In the genomic region with DNA sequence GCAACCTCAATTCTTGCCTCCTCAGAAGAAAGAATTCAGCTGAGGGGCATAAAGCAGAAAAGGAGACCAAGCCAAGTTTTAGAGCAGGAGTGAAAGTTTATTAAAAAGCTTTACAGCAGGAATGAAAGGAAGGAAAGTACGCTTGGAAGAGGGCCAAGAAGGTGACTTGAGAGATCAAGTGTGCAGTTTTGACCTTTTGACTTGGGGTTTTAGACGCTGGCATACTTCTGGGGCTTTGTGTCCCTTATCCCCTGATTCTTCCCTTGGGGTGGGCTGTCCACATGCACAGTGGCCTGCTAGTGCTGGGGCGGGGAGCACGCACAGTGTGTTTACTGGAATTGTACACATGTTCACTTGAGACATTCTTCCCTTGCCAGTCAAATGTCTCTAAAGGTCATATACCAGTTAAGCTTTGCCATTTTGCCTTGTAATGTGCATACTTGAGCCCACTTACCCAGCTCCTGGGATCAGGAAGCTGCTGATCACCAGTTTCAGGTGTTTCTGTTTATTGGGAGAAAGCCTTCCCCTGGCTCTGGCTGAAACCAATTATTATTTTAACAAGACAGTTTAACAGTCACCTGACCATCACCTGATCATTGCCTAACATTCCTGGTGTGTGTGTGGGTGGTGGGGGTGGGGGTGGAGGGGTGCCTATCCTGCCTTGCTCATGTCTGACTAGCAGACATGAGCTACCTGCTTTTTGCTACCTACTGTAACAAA, we compare ENCODE assay signal across 31 cellular contexts. TPM values are rescaled to one million over a fixed set of nuclear protein-coding genes. Genes with fewer than 3 reads are reported as not detected.
DNase-seq lines count a peak whose midpoint lies in the region; ATAC-seq and TF ChIP-seq lines count a peak whose summit lies in the region.
"Had no signal": no experiment of that assay in that cellular context is flagged by ENCODE, and none has a peak within 500 bp of the region (broad histone marks: within the 10 kb centered on the region; RNA-seq: fewer than 3 reads in every experiment).

No MANE protein-coding gene starts in this region.

- TF ChIP-seq EP300 in ovary (IDR thresholded peaks at IDR 0.05): no peak
- no peak for TF ChIP-seq EP300 in upper lobe of left lung (IDR thresholded peaks at IDR 0.05)

- H3K4me1 ChIP-seq in HEK293 (ENCODE audit: control insufficient read depth, insufficient read depth, low read length): peaks cover 7% of the 10 kb centered on the region; the same call in 1 of the 2 replicates
- peaks cover 30% of the 10 kb centered on the region for H3K4me1 ChIP-seq in mammary epithelial cell (ENCODE audit: insufficient read depth, low read length)
- no peaks in the 10 kb centered on the region for H3K4me1 ChIP-seq in left lung
- H3K4me1 ChIP-seq in ovary (ENCODE audit: insufficient read depth): peaks cover under 1% of the 10 kb centered on the region
- H3K4me1 ChIP-seq in upper lobe of left lung: peaks cover 0 to 4% (median 0%) of the 10 kb centered on the region in 4 donors
- H3K4me1 ChIP-seq: gastrocnemius medialis, SJSA1 had no signal

- H3K27ac ChIP-seq in HEK293 (ENCODE audit: extremely low read depth, low read depth, low read length) (no peak overlapping the region; the same call in 1 of the 2 replicates), mammary epithelial cell (ENCODE audit: insufficient read depth, low read depth, low read length) (peak overlapping the region; percentile 66), left lung (no peak overlapping the region), ovary (no peak overlapping the region), upper lobe of left lung (no peak overlapping the region)
- H3K27ac ChIP-seq: cardiac muscle cell, gastrocnemius medialis, hepatocyte, SJSA1, stomach had no signal

- CTCF ChIA-PET in Calu3 (lab: Charles Lee) (interaction anchor here (0.8 to 2.1 kb wide), 7 partner anchors 10 to 125 kb away, joined by 3 to 7 read pairs (median 5); no protein-coding TSS in a partner anchor), HEK293 (lab: Yijun Ruan, JAX) (interaction anchor here (0.6 to 5.8 kb wide), 11 partner anchors 11 to 1373 kb away, joined by 3 to 84 read pairs (median 3); partner anchors contain the start of gene KCNH1), mammary epithelial cell (lab: Charles Lee; ENCODE audit: low non-redundant PET) (no interaction called here)

- no peaks in the 10 kb centered on the region for H3K27me3 Mint-ChIP-seq in Calu3 (ENCODE audit: unreplicated experiment)
- H3K27me3 Mint-ChIP-seq in natural killer cell treated with Interleukin-12 subunit alpha and Interleukin-12 subunit beta and Interleukin-15 and Interleukin-18, amount 100 ng/mL, for 72 hours: peaks cover 19 to 32% of the 10 kb centered on the region in 2 donors

- intact Hi-C loops in Calu3 (cut with micrococcal nuclease; ENCODE audit: unreplicated experiment) (loop anchor here (5.0 to 10.0 kb wide), 4 partner anchors 33 to 448 kb away; partner anchors contain the start of gene SYT14), mammary epithelial cell (cut with micrococcal nuclease) (no loop called here), left lung (cut with DNase I) (no loop called here), ovary (cut with DNase I) (loop anchor here (5.0 to 10.0 kb wide), 4 partner anchors 121 to 431 kb away; no protein-coding TSS in a partner anchor)

- H3K27me3 ChIP-seq in mammary epithelial cell (ENCODE audit: insufficient read depth, low read length) (no peaks in the 10 kb centered on the region), left lung (no peaks in the 10 kb centered on the region), ovary (no peaks in the 10 kb centered on the region), upper lobe of left lung (no peaks in the 10 kb centered on the region)
- H3K27me3 ChIP-seq: SJSA1, stomach had no signal

- no peak for TF ChIP-seq CTCF in Calu3 (IDR thresholded peaks at IDR 0.05; ENCODE audit: unreplicated experiment)
- TF ChIP-seq CTCF in HEK293 (tag by site-specific recombination; IDR thresholded peaks at IDR 0.05): no peak
- no peak for TF ChIP-seq CTCF in mammary epithelial cell (conservative IDR thresholded peaks at IDR 0.05 in 1 of 2, IDR thresholded peaks at IDR 0.05 in 1 of 2; ENCODE audit: extremely low read depth in 1 of 2, insufficient read depth in 1 of 2, low read depth in 1 of 2, low read length in 2 of 2)
- TF ChIP-seq CTCF in left lung (IDR thresholded peaks at IDR 0.05): no peak
- TF ChIP-seq CTCF in ovary (IDR thresholded peaks at IDR 0.05): no peak
- TF ChIP-seq CTCF in upper lobe of left lung (IDR thresholded peaks at IDR 0.05): no peak

- TF ChIP-seq POLR2A in ovary (IDR thresholded peaks at IDR 0.05) (no peak), upper lobe of left lung (IDR thresholded peaks at IDR 0.05) (no peak)

- no peak overlapping the region for H3K9ac ChIP-seq in mammary epithelial cell (ENCODE audit: insufficient read depth, low read length)

- no peaks in the 10 kb centered on the region for H3K9me3 ChIP-seq in HEK293 (ENCODE audit: control insufficient read depth, insufficient read depth, low read depth, low read length)
- peaks cover 3% of the 10 kb centered on the region for H3K9me3 ChIP-seq in mammary epithelial cell (replicated peaks; ENCODE audit: insufficient read depth, low read length)
- H3K9me3 ChIP-seq in left lung: peaks cover 0 to 14% of the 10 kb centered on the region in 2 donors
- H3K9me3 ChIP-seq in ovary: no peaks in the 10 kb centered on the region
- peaks cover 0 to 6% (median 5%) of the 10 kb centered on the region in 4 donors for H3K9me3 ChIP-seq in upper lobe of left lung
- H3K9me3 ChIP-seq: gastrocnemius medialis, SJSA1 had no signal

- BruUV-seq in Calu3 (replicated peaks; lab: Mats Ljungman, UMichigan): no TSS peak
- TSS peak; percentile 76 for BruUV-seq in mammary epithelial cell (replicated peaks; lab: Mats Ljungman, UMichigan)

- dilution Hi-C loops in mammary epithelial cell (cut with HindIII; ENCODE audit: low sequenced_read_pairs): no loop called here

- H2AFZ ChIP-seq in mammary epithelial cell (ENCODE audit: low read depth, low read length): peak overlapping the region; percentile 33
- H2AFZ ChIP-seq: hepatocyte had no signal

- H4K20me1 ChIP-seq in mammary epithelial cell (ENCODE audit: insufficient read depth, low read length): no peaks in the 10 kb centered on the region

- H3K4me1 Mint-ChIP-seq in Calu3 (ENCODE audit: low read depth, unreplicated experiment): peaks cover 62% of the 10 kb centered on the region
- no peaks in the 10 kb centered on the region for H3K4me1 Mint-ChIP-seq in natural killer cell treated with Interleukin-12 subunit alpha and Interleukin-12 subunit beta and Interleukin-15 and Interleukin-18, amount 100 ng/mL, for 72 hours (ENCODE audit: low read depth in 2 of 2)
- H3K4me1 Mint-ChIP-seq: immature natural killer cell had no signal

- H3K4me3 ChIP-seq in HEK293 (ENCODE audit: low read depth, low read length) (no peak overlapping the region), mammary epithelial cell (replicated peaks in 1 of 3; ENCODE audit: insufficient read depth in 1 of 3, low read depth in 2 of 3, low read length in 3 of 3) (no peak overlapping the region), left lung (no peak overlapping the region), ovary (no peak overlapping the region), upper lobe of left lung (no peak overlapping the region)
- H3K4me3 ChIP-seq: cardiac muscle cell, gastrocnemius medialis, hepatocyte, SJSA1, smooth muscle cell, stomach had no signal

- no peaks in the 10 kb centered on the region for H3K79me2 ChIP-seq in mammary epithelial cell (ENCODE audit: insufficient read depth, low read length)
- H3K79me2 ChIP-seq: hepatocyte had no signal

- H3K36me3 ChIP-seq in HEK293 (ENCODE audit: control insufficient read depth in 2 of 2, insufficient read depth in 1 of 2, low read length in 2 of 2) (no peaks in the 10 kb centered on the region), mammary epithelial cell (ENCODE audit: insufficient read depth, low read length) (no peaks in the 10 kb centered on the region), left lung (no peaks in the 10 kb centered on the region), ovary (no peaks in the 10 kb centered on the region), upper lobe of left lung (no peaks in the 10 kb centered on the region)
- H3K36me3 ChIP-seq: cardiac muscle cell, gastrocnemius medialis, SJSA1, stomach had no signal

- POLR2A ChIA-PET in HEK293 (lab: Yijun Ruan, JAX): no interaction called here

- DNase-seq in Calu3 (no peak), mammary epithelial cell (peak; percentile 60), left lung (no peak), NCI-H2029 treated with DMSO at 0.1 percent for 48 hours (lab: John Stamatoyannopoulos, UW) (no peak), ovary (no peak), upper lobe of left lung (no peak)
- DNase-seq in natural killer cell treated with Interleukin-12 subunit alpha and Interleukin-12 subunit beta and Interleukin-15 and Interleukin-18, amount 100 ng/mL, for 72 hours (ENCODE audit: low spot score): no peak
- DNase-seq: ACHN; activated CD4-positive, alpha-beta memory T cell treated with anti-CD3 and anti-CD28 coated beads for 36 hours; activated CD4-positive, CD25-positive, alpha-beta regulatory T cell treated with anti-CD3 and anti-CD28 coated beads, Interleukin-2, amount 50 U/mL, for 72 hours; activated CD8-positive, alpha-beta memory T cell treated with anti-CD3 and anti-CD28 coated beads, Interleukin-2, amount 50 U/mL, for 48 hours; cortex of kidney; DMS79 treated with DMSO at 0.1 percent for 48 hours; gastrocnemius medialis; immature natural killer cell; left ventricle myocardium superior; MV-4-11; naive thymus-derived CD8-positive, alpha-beta T cell; NCI-H146; NCI-H526; stimulated activated CD4-positive, alpha-beta T cell treated with anti-CD3 and anti-CD28 coated beads, Interleukin-1b, Interleukin-23, amount 100 ng/mL, for 48 hours; stimulated activated CD8-positive, alpha-beta memory T cell treated with anti-CD3 and anti-CD28 coated beads, Interleukin-4, amount 100 ng/mL, for 48 hours; stomach; T-helper 17 cell; trophoblast cell had no signal

- in situ Hi-C loops in mammary epithelial cell (cut with MboI; ENCODE audit: low sequenced_read_pairs in 2 of 2): loop anchor here in 1 of 2 donors (5.0 to 25.0 kb wide), 2 partner anchors 123 to 448 kb away; no protein-coding TSS in a partner anchor

- H3K36me3 Mint-ChIP-seq in Calu3 (ENCODE audit: insufficient read depth, unreplicated experiment): peaks cover 6% of the 10 kb centered on the region
- peaks cover 4% of the 10 kb centered on the region for H3K36me3 Mint-ChIP-seq in natural killer cell treated with Interleukin-12 subunit alpha and Interleukin-12 subunit beta and Interleukin-15 and Interleukin-18, amount 100 ng/mL, for 72 hours
- H3K36me3 Mint-ChIP-seq: activated CD4-positive, alpha-beta memory T cell treated with anti-CD3 and anti-CD28 coated beads for 36 hours; immature natural killer cell had no signal

- H3K27ac Mint-ChIP-seq in Calu3 (ENCODE audit: unreplicated experiment): peak overlapping the region; percentile 53
- no peak overlapping the region for H3K27ac Mint-ChIP-seq in natural killer cell treated with Interleukin-12 subunit alpha and Interleukin-12 subunit beta and Interleukin-15 and Interleukin-18, amount 100 ng/mL, for 72 hours
- H3K27ac Mint-ChIP-seq: activated CD4-positive, alpha-beta memory T cell treated with anti-CD3 and anti-CD28 coated beads for 36 hours; immature natural killer cell; naive thymus-derived CD8-positive, alpha-beta T cell; T-helper 17 cell had no signal

- H3K9me3 Mint-ChIP-seq in Calu3 (ENCODE audit: low read depth, unreplicated experiment): peaks cover 3% of the 10 kb centered on the region
- peaks cover 3% of the 10 kb centered on the region for H3K9me3 Mint-ChIP-seq in natural killer cell treated with Interleukin-12 subunit alpha and Interleukin-12 subunit beta and Interleukin-15 and Interleukin-18, amount 100 ng/mL, for 72 hours

- whole genome bisulfite sequencing in mammary epithelial cell (ENCODE audit: low coverage, missing lambda C conversion rate): 62% methylated on average over 4 of the region's 4 CpGs
- 45 to 64% (median 61%) methylated on average over 4 of the region's 4 CpGs for WGBS in ovary, 3 donors
- 44 to 45% methylated on average over 4 of the region's 4 CpGs for WGBS in upper lobe of left lung, 2 donors

- no peak overlapping the region for H3K4me3 Mint-ChIP-seq in Calu3 (ENCODE audit: low read depth, unreplicated experiment)
- H3K4me3 Mint-ChIP-seq in natural killer cell treated with Interleukin-12 subunit alpha and Interleukin-12 subunit beta and Interleukin-15 and Interleukin-18, amount 100 ng/mL, for 72 hours: no peak overlapping the region
- H3K4me3 Mint-ChIP-seq: activated CD4-positive, alpha-beta memory T cell treated with anti-CD3 and anti-CD28 coated beads for 36 hours; immature natural killer cell; naive thymus-derived CD8-positive, alpha-beta T cell; T-helper 17 cell had no signal

- ATAC-seq in left lung (peak; percentile 12), upper lobe of left lung (ENCODE audit: low FRiP score in 2 of 2) (no peak)
- no peak for ATAC-seq in natural killer cell treated with Interleukin-12 subunit alpha and Interleukin-12 subunit beta and Interleukin-15 and Interleukin-18, amount 100 ng/mL, for 72 hours
- ATAC-seq: activated naive CD4-positive, alpha-beta T cell treated with anti-CD3 and anti-CD28 coated beads, Interleukin-2, amount 50 U/mL, for 72 hours; gastrocnemius medialis; left ventricle myocardium superior; naive thymus-derived CD8-positive, alpha-beta T cell; T-helper 17 cell had no signal

- H3K4me2 ChIP-seq in mammary epithelial cell (ENCODE audit: insufficient read depth, low read depth, low read length): peak overlapping the region; percentile 37
- H3K4me2 ChIP-seq: hepatocyte, smooth muscle cell had no signal

RNA-seq across cellular contexts. Expression of gene UTP25, which starts 36.2 kb away (rescaled TPM):
- 18.6 and 19.1 TPM in 2 replicates for total RNA-seq in Calu3 (2022)
- total RNA-seq in mammary epithelial cell: 10 to 100 TPM in 1 of 2 donors, 1 to 10 TPM in 1; 9.3 to 14.0 TPM
- 8.0 TPM for polyA plus RNA-seq in mammary epithelial cell
- polyA minus RNA-seq in mammary epithelial cell: 8.3 TPM
- total RNA-seq in left lung: 1 to 10 TPM; 4.1 to 7.2 TPM
- total RNA-seq in natural killer cell treated with Interleukin-12 subunit alpha and Interleukin-12 subunit beta and Interleukin-15 and Interleukin-18, amount 100 ng/mL, for 72 hours: 10 to 100 TPM in 1 of 2 donors, 1 to 10 TPM in 1; 8.5 to 12.6 TPM
- 1 to 10 TPM; 6.0 to 9.9 (median 8.4) TPM for total RNA-seq in ovary
- polyA plus RNA-seq in ovary: 1 to 10 TPM; 4.3 to 8.1 TPM
- total RNA-seq in upper lobe of left lung: 1 to 10 TPM; 2.4 to 9.4 (median 7.9) TPM

RNA-seq across cellular contexts. Expression of gene IRF6, which starts 58.0 kb away (rescaled TPM):
- total RNA-seq in Calu3 (2022) (44.1 and 51.2 TPM in 2 replicates), mammary epithelial cell (100 to 1,000 TPM; 261 to 422 TPM), left lung (10 to 100 TPM; 15.7 to 26.5 TPM), ovary (10 to 100 TPM in 1 of 7 donors, 1 to 10 TPM in 6; 2.5 to 24.2 (median 5.4) TPM), upper lobe of left lung (10 to 100 TPM; 11.5 to 36.3 (median 20.0) TPM)
- polyA plus RNA-seq in mammary epithelial cell (252 TPM), ovary (1 to 10 TPM in 1 of 2 donors, under 1 TPM in 1; 0.80 to 2.5 TPM)
- 369 TPM for polyA minus RNA-seq in mammary epithelial cell
- 1 to 10 TPM; 1.5 to 8.6 TPM for total RNA-seq in natural killer cell treated with Interleukin-12 subunit alpha and Interleukin-12 subunit beta and Interleukin-15 and Interleukin-18, amount 100 ng/mL, for 72 hours
- total RNA-seq: SJSA1 had no signal

Comparison
In these comparisons a context has a peak if more than half of its experiments do, and no peak if none do; other contexts are left out.
1. intact Hi-C loops: an anchor here in Calu3 (5.0 to 10.0 kb wide) and ovary (5.0 to 10.0 kb wide); none called in mammary epithelial cell and left lung.